1 cellular context compared by ENCODE assay signal in the genomic region with DNA sequence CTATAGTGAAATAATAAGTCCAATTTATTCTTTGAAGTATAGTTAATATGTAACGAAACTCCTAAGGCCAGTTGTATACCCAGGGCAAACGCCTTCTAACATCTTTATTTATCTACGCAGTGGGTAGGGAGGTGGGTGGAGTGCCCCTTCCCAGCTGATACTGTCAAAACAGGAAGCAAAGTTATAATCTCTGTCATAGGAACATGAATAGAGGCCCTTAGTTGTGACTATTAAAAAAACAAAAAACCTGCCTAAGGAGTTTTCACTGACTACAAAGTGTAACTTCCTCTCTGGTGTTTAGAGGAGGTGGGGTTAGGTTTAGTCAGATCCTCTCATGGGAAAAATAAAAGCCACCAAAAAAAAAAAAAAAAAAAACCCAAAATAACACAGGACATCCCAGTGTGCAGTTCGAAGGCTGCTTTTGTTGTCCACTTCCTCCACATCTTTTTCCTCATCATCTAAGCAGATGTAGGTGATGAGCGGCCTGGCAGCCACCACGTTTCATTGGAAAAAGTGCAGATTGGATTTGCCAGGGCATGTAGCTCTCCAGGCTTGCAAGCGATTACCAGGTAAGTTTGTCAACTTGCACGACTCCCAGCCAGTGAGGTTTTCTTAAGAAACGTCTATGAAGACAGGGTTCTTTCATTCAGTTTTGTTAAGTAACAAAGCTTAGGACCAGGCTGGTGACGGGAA.
TF ChIP-seq lines count a peak whose summit lies in the region.

No MANE protein-coding gene starts in this region.

TF ChIP-seq in HepG2, 621 proteins besides CTCF, POLR2A, EP300 and RAD21 (continued from another document and continues in another):
- TF ChIP-seq, protein P1, sequence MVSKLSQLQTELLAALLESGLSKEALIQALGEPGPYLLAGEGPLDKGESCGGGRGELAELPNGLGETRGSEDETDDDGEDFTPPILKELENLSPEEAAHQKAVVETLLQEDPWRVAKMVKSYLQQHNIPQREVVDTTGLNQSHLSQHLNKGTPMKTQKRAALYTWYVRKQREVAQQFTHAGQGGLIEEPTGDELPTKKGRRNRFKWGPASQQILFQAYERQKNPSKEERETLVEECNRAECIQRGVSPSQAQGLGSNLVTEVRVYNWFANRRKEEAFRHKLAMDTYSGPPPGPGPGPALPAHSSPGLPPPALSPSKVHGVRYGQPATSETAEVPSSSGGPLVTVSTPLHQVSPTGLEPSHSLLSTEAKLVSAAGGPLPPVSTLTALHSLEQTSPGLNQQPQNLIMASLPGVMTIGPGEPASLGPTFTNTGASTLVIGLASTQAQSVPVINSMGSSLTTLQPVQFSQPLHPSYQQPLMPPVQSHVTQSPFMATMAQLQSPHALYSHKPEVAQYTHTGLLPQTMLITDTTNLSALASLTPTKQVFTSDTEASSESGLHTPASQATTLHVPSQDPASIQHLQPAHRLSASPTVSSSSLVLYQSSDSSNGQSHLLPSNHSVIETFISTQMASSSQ (IDR thresholded peaks at IDR 0.05; ENCODE audit: low read depth) = peak; percentile 100
- TF ChIP-seq, protein P1 (CRISPR knock-in tag; IDR thresholded peaks at IDR 0.05; ENCODE audit: borderline replicate concordance) = peak; percentile 100
- TF ChIP-seq NCOA1 (CRISPR knock-in tag; IDR thresholded peaks at IDR 0.05) (0 out of 2 replicates have a peak, but pooled peaks have one; percentile 72), ZFY (CRISPR knock-in tag; IDR thresholded peaks at IDR 0.05) (peak; percentile 35; the same call in 1 of the 2 replicates), ZNF777 (CRISPR knock-in tag; IDR thresholded peaks at IDR 0.05) (0 out of 2 replicates have a peak, but pooled peaks have one; percentile 39), ZNF562 (CRISPR knock-in tag; IDR thresholded peaks at IDR 0.05; ENCODE audit: borderline replicate concordance) (no peak), FOXA3 (CRISPR knock-in tag; IDR thresholded peaks at IDR 0.05) (peak; percentile 97), ZSCAN29 (CRISPR knock-in tag; conservative IDR thresholded peaks at IDR 0.05) (0 out of 2 replicates have a peak, but pooled peaks have one; percentile 12), ZNF891 (CRISPR knock-in tag; IDR thresholded peaks at IDR 0.05) (no peak), RORA (CRISPR knock-in tag; IDR thresholded peaks at IDR 0.05) (no peak), ZBTB42 (CRISPR knock-in tag; IDR thresholded peaks at IDR 0.05) (0 out of 2 replicates have a peak, but pooled peaks have one; percentile 27), HOXA3 (CRISPR knock-in tag; IDR thresholded peaks at IDR 0.05) (peak; percentile 55; the same call in 1 of the 2 replicates), ZFP90 (CRISPR knock-in tag; IDR thresholded peaks at IDR 0.05; ENCODE audit: borderline replicate concordance) (peak; percentile 85; the same call in 1 of the 2 replicates), ZNF333 (CRISPR knock-in tag; IDR thresholded peaks at IDR 0.05; ENCODE audit: borderline replicate concordance) (no peak), BRCA1 (CRISPR knock-in tag; IDR thresholded peaks at IDR 0.05) (0 out of 2 replicates have a peak, but pooled peaks have one; percentile 21), TARDBP (CRISPR knock-in tag; IDR thresholded peaks at IDR 0.05) (peak; percentile 83), TBX3 (IDR thresholded peaks at IDR 0.05; ENCODE audit: borderline replicate concordance) (peak; percentile 59; the same call in 1 of the 2 replicates), CBFB (CRISPR knock-in tag; IDR thresholded peaks at IDR 0.05) (peak; percentile 36; the same call in 1 of the 2 replicates), MEIS1 (CRISPR knock-in tag; IDR thresholded peaks at IDR 0.05; ENCODE audit: borderline replicate concordance) (peak; percentile 23; the same call in 1 of the 2 replicates), ZZZ3 (CRISPR knock-in tag; IDR thresholded peaks at IDR 0.05; ENCODE audit: borderline replicate concordance) (no peak), NFKBIZ (CRISPR knock-in tag; IDR thresholded peaks at IDR 0.05) (peak; percentile 83; the same call in 1 of the 2 replicates), CREM (IDR thresholded peaks at IDR 0.05) (peak; percentile 92), CREM (CRISPR knock-in tag; IDR thresholded peaks at IDR 0.05) (no peak), ZNF143 (CRISPR knock-in tag; IDR thresholded peaks at IDR 0.05) (peak; percentile 79), ZNF263 (CRISPR knock-in tag; IDR thresholded peaks at IDR 0.05) (no peak), SP1 (IDR thresholded peaks at IDR 0.05) (no peak), SP1 (CRISPR knock-in tag; IDR thresholded peaks at IDR 0.05) (peak; percentile 49; the same call in 1 of the 2 replicates), ZSCAN9 (CRISPR knock-in tag; IDR thresholded peaks at IDR 0.05; ENCODE audit: borderline replicate concordance) (peak; percentile 1; the same call in 1 of the 2 replicates)
- TF ChIP-seq, protein P2, sequence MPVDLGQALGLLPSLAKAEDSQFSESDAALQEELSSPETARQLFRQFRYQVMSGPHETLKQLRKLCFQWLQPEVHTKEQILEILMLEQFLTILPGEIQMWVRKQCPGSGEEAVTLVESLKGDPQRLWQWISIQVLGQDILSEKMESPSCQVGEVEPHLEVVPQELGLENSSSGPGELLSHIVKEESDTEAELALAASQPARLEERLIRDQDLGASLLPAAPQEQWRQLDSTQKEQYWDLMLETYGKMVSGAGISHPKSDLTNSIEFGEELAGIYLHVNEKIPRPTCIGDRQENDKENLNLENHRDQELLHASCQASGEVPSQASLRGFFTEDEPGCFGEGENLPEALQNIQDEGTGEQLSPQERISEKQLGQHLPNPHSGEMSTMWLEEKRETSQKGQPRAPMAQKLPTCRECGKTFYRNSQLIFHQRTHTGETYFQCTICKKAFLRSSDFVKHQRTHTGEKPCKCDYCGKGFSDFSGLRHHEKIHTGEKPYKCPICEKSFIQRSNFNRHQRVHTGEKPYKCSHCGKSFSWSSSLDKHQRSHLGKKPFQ (CRISPR knock-in tag; IDR thresholded peaks at IDR 0.05; ENCODE audit: insufficient replicate concordance) = no peak
- TF ChIP-seq, protein P3, sequence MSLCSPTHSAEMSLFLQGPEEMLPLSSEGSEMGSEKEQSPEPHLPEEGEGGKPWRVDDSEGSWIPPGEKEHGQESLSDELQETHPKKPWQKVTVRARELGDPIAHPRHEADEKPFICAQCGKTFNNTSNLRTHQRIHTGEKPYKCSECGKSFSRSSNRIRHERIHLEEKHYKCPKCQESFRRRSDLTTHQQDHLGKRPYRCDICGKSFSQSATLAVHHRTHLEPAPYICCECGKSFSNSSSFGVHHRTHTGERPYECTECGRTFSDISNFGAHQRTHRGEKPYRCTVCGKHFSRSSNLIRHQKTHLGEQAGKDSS (CRISPR knock-in tag; IDR thresholded peaks at IDR 0.05; ENCODE audit: borderline replicate concordance, low read depth) = peak; percentile 33; the same call in 1 of the 2 replicates
- TF ChIP-seq, protein P4, sequence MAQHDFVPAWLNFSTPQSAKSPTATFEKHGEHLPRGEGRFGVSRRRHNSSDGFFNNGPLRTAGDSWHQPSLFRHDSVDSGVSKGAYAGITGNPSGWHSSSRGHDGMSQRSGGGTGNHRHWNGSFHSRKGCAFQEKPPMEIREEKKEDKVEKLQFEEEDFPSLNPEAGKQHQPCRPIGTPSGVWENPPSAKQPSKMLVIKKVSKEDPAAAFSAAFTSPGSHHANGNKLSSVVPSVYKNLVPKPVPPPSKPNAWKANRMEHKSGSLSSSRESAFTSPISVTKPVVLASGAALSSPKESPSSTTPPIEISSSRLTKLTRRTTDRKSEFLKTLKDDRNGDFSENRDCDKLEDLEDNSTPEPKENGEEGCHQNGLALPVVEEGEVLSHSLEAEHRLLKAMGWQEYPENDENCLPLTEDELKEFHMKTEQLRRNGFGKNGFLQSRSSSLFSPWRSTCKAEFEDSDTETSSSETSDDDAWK (CRISPR knock-in tag; IDR thresholded peaks at IDR 0.05) = no peak
- TF ChIP-seq, protein P5, sequence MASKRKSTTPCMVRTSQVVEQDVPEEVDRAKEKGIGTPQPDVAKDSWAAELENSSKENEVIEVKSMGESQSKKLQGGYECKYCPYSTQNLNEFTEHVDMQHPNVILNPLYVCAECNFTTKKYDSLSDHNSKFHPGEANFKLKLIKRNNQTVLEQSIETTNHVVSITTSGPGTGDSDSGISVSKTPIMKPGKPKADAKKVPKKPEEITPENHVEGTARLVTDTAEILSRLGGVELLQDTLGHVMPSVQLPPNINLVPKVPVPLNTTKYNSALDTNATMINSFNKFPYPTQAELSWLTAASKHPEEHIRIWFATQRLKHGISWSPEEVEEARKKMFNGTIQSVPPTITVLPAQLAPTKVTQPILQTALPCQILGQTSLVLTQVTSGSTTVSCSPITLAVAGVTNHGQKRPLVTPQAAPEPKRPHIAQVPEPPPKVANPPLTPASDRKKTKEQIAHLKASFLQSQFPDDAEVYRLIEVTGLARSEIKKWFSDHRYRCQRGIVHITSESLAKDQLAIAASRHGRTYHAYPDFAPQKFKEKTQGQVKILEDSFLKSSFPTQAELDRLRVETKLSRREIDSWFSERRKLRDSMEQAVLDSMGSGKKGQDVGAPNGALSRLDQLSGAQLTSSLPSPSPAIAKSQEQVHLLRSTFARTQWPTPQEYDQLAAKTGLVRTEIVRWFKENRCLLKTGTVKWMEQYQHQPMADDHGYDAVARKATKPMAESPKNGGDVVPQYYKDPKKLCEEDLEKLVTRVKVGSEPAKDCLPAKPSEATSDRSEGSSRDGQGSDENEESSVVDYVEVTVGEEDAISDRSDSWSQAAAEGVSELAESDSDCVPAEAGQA (IDR thresholded peaks at IDR 0.05; ENCODE audit: low read depth) = no peak
- TF ChIP-seq, protein P5 (CRISPR knock-in tag; IDR thresholded peaks at IDR 0.05; ENCODE audit: borderline replicate concordance) = no peak
- TF ChIP-seq, protein P6, sequence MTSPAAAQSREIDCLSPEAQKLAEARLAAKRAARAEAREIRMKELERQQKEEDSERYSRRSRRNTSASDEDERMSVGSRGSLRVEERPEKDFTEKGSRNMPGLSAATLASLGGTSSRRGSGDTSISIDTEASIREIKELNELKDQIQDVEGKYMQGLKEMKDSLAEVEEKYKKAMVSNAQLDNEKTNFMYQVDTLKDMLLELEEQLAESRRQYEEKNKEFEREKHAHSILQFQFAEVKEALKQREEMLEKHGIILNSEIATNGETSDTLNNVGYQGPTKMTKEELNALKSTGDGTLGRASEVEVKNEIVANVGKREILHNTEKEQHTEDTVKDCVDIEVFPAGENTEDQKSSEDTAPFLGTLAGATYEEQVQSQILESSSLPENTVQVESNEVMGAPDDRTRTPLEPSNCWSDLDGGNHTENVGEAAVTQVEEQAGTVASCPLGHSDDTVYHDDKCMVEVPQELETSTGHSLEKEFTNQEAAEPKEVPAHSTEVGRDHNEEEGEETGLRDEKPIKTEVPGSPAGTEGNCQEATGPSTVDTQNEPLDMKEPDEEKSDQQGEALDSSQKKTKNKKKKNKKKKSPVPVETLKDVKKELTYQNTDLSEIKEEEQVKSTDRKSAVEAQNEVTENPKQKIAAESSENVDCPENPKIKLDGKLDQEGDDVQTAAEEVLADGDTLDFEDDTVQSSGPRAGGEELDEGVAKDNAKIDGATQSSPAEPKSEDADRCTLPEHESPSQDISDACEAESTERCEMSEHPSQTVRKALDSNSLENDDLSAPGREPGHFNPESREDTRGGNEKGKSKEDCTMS (CRISPR knock-in tag; conservative IDR thresholded peaks at IDR 0.05) = no peak
- TF ChIP-seq, protein P7, sequence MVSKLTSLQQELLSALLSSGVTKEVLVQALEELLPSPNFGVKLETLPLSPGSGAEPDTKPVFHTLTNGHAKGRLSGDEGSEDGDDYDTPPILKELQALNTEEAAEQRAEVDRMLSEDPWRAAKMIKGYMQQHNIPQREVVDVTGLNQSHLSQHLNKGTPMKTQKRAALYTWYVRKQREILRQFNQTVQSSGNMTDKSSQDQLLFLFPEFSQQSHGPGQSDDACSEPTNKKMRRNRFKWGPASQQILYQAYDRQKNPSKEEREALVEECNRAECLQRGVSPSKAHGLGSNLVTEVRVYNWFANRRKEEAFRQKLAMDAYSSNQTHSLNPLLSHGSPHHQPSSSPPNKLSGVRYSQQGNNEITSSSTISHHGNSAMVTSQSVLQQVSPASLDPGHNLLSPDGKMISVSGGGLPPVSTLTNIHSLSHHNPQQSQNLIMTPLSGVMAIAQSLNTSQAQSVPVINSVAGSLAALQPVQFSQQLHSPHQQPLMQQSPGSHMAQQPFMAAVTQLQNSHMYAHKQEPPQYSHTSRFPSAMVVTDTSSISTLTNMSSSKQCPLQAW (CRISPR knock-in tag; IDR thresholded peaks at IDR 0.05) = peak; percentile 99
- TF ChIP-seq, protein P8, sequence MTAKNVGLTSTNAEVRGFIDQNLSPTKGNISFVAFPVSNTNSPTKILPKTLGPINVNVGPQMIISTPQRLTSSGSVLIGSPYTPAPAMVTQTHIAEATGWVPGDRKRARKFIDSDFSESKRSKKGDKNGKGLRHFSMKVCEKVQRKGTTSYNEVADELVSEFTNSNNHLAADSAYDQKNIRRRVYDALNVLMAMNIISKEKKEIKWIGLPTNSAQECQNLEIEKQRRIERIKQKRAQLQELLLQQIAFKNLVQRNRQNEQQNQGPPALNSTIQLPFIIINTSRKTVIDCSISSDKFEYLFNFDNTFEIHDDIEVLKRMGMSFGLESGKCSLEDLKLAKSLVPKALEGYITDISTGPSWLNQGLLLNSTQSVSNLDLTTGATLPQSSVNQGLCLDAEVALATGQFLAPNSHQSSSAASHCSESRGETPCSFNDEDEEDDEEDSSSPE (CRISPR knock-in tag; IDR thresholded peaks at IDR 0.05) = peak; percentile 23; the same call in 1 of the 2 replicates
